In genomic region chr12:112518336-112518735, GRCh38 we compare ENCODE assay signal across 18 cellular contexts.
DNase-seq lines count a peak whose midpoint lies in the region; FAIRE-seq and TF ChIP-seq lines count a peak whose summit lies in the region.
"Had no signal": no experiment of that assay in that cellular context is flagged by ENCODE, and none has a peak within 500 bp of the region (broad histone marks: within the 10 kb centered on the region; RNA-seq: fewer than 3 reads in every experiment).

No MANE protein-coding gene starts in this region.

- H3K9me3 ChIP-seq in SK-N-MC (ENCODE audit: low read depth, low read length) (no peaks in the 10 kb centered on the region), vagina (no peaks in the 10 kb centered on the region), SJCRH30 (replicated peaks) (no peaks in the 10 kb centered on the region)
- H3K9me3 ChIP-seq: A549 had no signal

- H3K36me3 ChIP-seq in SK-N-MC (ENCODE audit: insufficient read depth, low read length), result no peaks in the 10 kb centered on the region
- no peaks in the 10 kb centered on the region for H3K36me3 ChIP-seq in vagina
- H3K36me3 ChIP-seq in SJCRH30, result no peaks in the 10 kb centered on the region

- peak; percentile 34 for FAIRE-seq in frontal cortex (lab: Jason Lieb, UNC)
- FAIRE-seq: A549, GM12892 had no signal

- DNase-seq in SK-N-MC (ENCODE audit: low read depth, low spot score), result no peak
- DNase-seq in frontal cortex (ENCODE audit: low spot score in 2 of 2), result peak in 1 of 2 donors; percentile 44
- DNase-seq in medulla oblongata (ENCODE audit: extremely low spot score), result peak; percentile 75
- DNase-seq in pons (ENCODE audit: low spot score), result peak; percentile 91
- DNase-seq in vagina (ENCODE audit: extremely low spot score in 2 of 2), result no peak
- DNase-seq in SJCRH30, result no peak
- no peak for DNase-seq in coronary artery (ENCODE audit: low spot score)
- DNase-seq: 8988T; Calu3; CD4-positive, alpha-beta memory T cell; COR-L47; DMS53; DMS79 treated with DMSO at 0.1 percent for 48 hours; GF-D8; H9 had no signal

- no peak overlapping the region for H3K9ac ChIP-seq in SK-N-MC (ENCODE audit: insufficient read length)

- TF ChIP-seq POLR2A in vagina (IDR thresholded peaks at IDR 0.05), result no peak

- H3K27ac ChIP-seq in SK-N-MC (peak overlapping the region; percentile 63), vagina (no peak overlapping the region), SJCRH30 (no peak overlapping the region), coronary artery (no peak overlapping the region)
- H3K27ac ChIP-seq: A549 had no signal

- intact Hi-C loops in vagina (cut with DNase I), result no loop called here

- TF ChIP-seq CTCF in vagina (IDR thresholded peaks at IDR 0.05) (no peak), coronary artery (IDR thresholded peaks at IDR 0.05) (no peak)

- H3K27me3 ChIP-seq in vagina (no peaks in the 10 kb centered on the region), SJCRH30 (no peaks in the 10 kb centered on the region)

- H3K4me1 ChIP-seq in vagina (no peaks in the 10 kb centered on the region), SJCRH30 (peaks cover 32% of the 10 kb centered on the region)
- H3K4me1 ChIP-seq: A549 had no signal

- H3K4me3 ChIP-seq in SK-N-MC (no peak overlapping the region), vagina (no peak overlapping the region), SJCRH30 (no peak overlapping the region), coronary artery (no peak overlapping the region)
- H3K4me3 ChIP-seq: A549, GM23338 had no signal

Comparison
In these comparisons a context has a peak if more than half of its experiments do, and no peak if none do; other contexts are left out.
1. DNase-seq: peak in medulla oblongata (single experiment) and pons (single experiment); none in SK-N-MC (single experiment), vagina (0 of 2), SJCRH30 (0 of 2) and coronary artery (single experiment).